In genomic region chr2:41782306-41783158, GRCh38 we compare ENCODE assay signal across 8 cellular contexts.
DNase-seq lines count a peak whose midpoint lies in the region; ATAC-seq lines count a peak whose summit lies in the region.

No MANE protein-coding gene starts in this region.

- peaks cover 0 to 13% of the 10 kb centered on the region in 2 donors for H3K27me3 Mint-ChIP-seq in CD8-positive, alpha-beta memory T cell
- H3K27me3 Mint-ChIP-seq in activated T-helper 17 cell treated with anti-CD3 and anti-CD28 coated beads, Interleukin-2, amount 50 U/mL, for 72 hours = peaks cover 9% of the 10 kb centered on the region

- no peak overlapping the region for H3K4me3 Mint-ChIP-seq in CD8-positive, alpha-beta memory T cell
- no peak overlapping the region for H3K4me3 Mint-ChIP-seq in activated T-helper 17 cell treated with anti-CD3 and anti-CD28 coated beads, Interleukin-2, amount 50 U/mL, for 72 hours

- H3K9me3 Mint-ChIP-seq in CD8-positive, alpha-beta memory T cell = no peaks in the 10 kb centered on the region
- H3K9me3 Mint-ChIP-seq in activated T-helper 17 cell treated with anti-CD3 and anti-CD28 coated beads, Interleukin-2, amount 50 U/mL, for 72 hours = no peaks in the 10 kb centered on the region

- no peak overlapping the region for H2BK120ac ChIP-seq in mesendoderm (ENCODE audit: low read depth, low read length)

- peak overlapping the region in 1 of 8 donors; percentile 79 for H3K27ac Mint-ChIP-seq in CD8-positive, alpha-beta memory T cell
- no peak overlapping the region for H3K27ac Mint-ChIP-seq in activated T-helper 17 cell treated with anti-CD3 and anti-CD28 coated beads, Interleukin-2, amount 50 U/mL, for 72 hours

- H3K9ac ChIP-seq in mesendoderm (ENCODE audit: low read length) = no peak overlapping the region

- H3K18ac ChIP-seq in mesendoderm (ENCODE audit: low read length) = no peak overlapping the region

- no peaks in the 10 kb centered on the region for H3K36me3 ChIP-seq in CD8-positive, alpha-beta memory T cell (ENCODE audit: insufficient read depth, low read length)
- H3K36me3 ChIP-seq in mesendoderm (ENCODE audit: control insufficient read depth, insufficient read depth, low read length) = no peaks in the 10 kb centered on the region

- H4K8ac ChIP-seq in mesendoderm (ENCODE audit: low read depth, low read length) = no peak overlapping the region

- H2AK5ac ChIP-seq in mesendoderm (ENCODE audit: low read length) = no peak overlapping the region

- no peak overlapping the region for H3K4ac ChIP-seq in mesendoderm (ENCODE audit: low read depth, low read length)

- H3K4me1 ChIP-seq in CD8-positive, alpha-beta memory T cell (ENCODE audit: insufficient read depth, low read length) = no peaks in the 10 kb centered on the region
- H3K4me1 ChIP-seq in mesendoderm (ENCODE audit: control insufficient read depth, low read depth, low read length) = no peaks in the 10 kb centered on the region

- no peaks in the 10 kb centered on the region for H3K79me1 ChIP-seq in mesendoderm (ENCODE audit: low read length)

- no peaks in the 10 kb centered on the region for H3K27me3 ChIP-seq in CD8-positive, alpha-beta memory T cell (ENCODE audit: insufficient read depth, low read length, poor library complexity, severe bottlenecking)
- H3K27me3 ChIP-seq in mesendoderm (ENCODE audit: insufficient read depth, low read length, poor library complexity) = no peaks in the 10 kb centered on the region

- H3K4me2 ChIP-seq in mesendoderm (ENCODE audit: low read length) = no peak overlapping the region

- no peak overlapping the region for H2BK15ac ChIP-seq in mesendoderm (replicated peaks; ENCODE audit: low read depth)

- no peaks in the 10 kb centered on the region for H3K36me3 Mint-ChIP-seq in CD8-positive, alpha-beta memory T cell
- H3K36me3 Mint-ChIP-seq in activated T-helper 17 cell treated with anti-CD3 and anti-CD28 coated beads, Interleukin-2, amount 50 U/mL, for 72 hours (ENCODE audit: low read depth) = no peaks in the 10 kb centered on the region

- H2BK5ac ChIP-seq in mesendoderm (ENCODE audit: low read length) = no peak overlapping the region

- WGBS in mesendoderm (ENCODE audit: extremely low coverage, insufficient coverage, low lambda C conversion rate) = no CpG with 5 or more reads among the region's 6 CpGs

- ATAC-seq in GM18511 (IDR thresholded peaks at IDR 0.05; ENCODE audit: unreplicated experiment) = peak; percentile 74
- no peak for ATAC-seq in activated T-helper 17 cell treated with anti-CD3 and anti-CD28 coated beads, Interleukin-2, amount 50 U/mL, for 72 hours (replicated peaks)

- H3K27ac ChIP-seq in CD8-positive, alpha-beta memory T cell (ENCODE audit: low read depth, low read length) = no peak overlapping the region
- H3K27ac ChIP-seq in mesendoderm (ENCODE audit: low read depth, low read length) = no peak overlapping the region

- CTCF ChIA-PET in CD8-positive, alpha-beta memory T cell (lab: Charles Lee) = interaction anchor here (1.4 kb wide), 1 partner anchor 1868 kb away, joined by 3 read pairs; no protein-coding TSS in a partner anchor

- H3K9me3 ChIP-seq in CD8-positive, alpha-beta memory T cell (ENCODE audit: low read length) = no peaks in the 10 kb centered on the region

- H3K4me1 Mint-ChIP-seq in CD8-positive, alpha-beta memory T cell = no peaks in the 10 kb centered on the region
- H3K4me1 Mint-ChIP-seq in activated T-helper 17 cell treated with anti-CD3 and anti-CD28 coated beads, Interleukin-2, amount 50 U/mL, for 72 hours = no peaks in the 10 kb centered on the region

- no peak overlapping the region for H3K56ac ChIP-seq in mesendoderm (ENCODE audit: low read length)

- DNase-seq in CD8-positive, alpha-beta memory T cell = peak in 4 of 5 donors; percentile 5 to 17 (median 11)
- peak; percentile 40 for DNase-seq in KG1 (lab: John Stamatoyannopoulos, UW)
- peak; percentile 8 for DNase-seq in SHP77 treated with DMSO at 0.1 percent for 48 hours (lab: John Stamatoyannopoulos, UW)
- peak; percentile 64 for DNase-seq in dermis blood vessel endothelial cell
- peak; percentile 34 for DNase-seq in mesendoderm
- no peak for DNase-seq in NCI-H128 (lab: John Stamatoyannopoulos, UW; ENCODE audit: unreplicated experiment)

- H4K5ac ChIP-seq in mesendoderm (ENCODE audit: low read length) = no peak overlapping the region

- POLR2A ChIA-PET in CD8-positive, alpha-beta memory T cell (lab: Charles Lee) = no interaction called here

- no peak overlapping the region for H3K23ac ChIP-seq in mesendoderm (ENCODE audit: low read length)

- no peaks in the 10 kb centered on the region for H3K79me2 ChIP-seq in mesendoderm (ENCODE audit: control insufficient read depth, insufficient read depth, low read length)

- no peak overlapping the region for H3K4me3 ChIP-seq in CD8-positive, alpha-beta memory T cell (ENCODE audit: low read length)
- no peak overlapping the region for H3K4me3 ChIP-seq in mesendoderm (ENCODE audit: low read length)
